8 cellular contexts compared by ENCODE assay signal in genomic region chr4:2756691-2757350, GRCh38. TPM values are rescaled to one million over a fixed set of nuclear protein-coding genes. Genes with fewer than 3 reads are reported as not detected.
DNase-seq lines count a peak whose midpoint lies in the region; ATAC-seq and TF ChIP-seq lines count a peak whose summit lies in the region.

No MANE protein-coding gene starts in this region.

- H4K20me1 ChIP-seq in Karpas-422 (ENCODE audit: insufficient read depth, low read depth, low read length): peaks cover 12% of the 10 kb centered on the region

- H3K9me2 ChIP-seq in Karpas-422 (replicated peaks; ENCODE audit: insufficient read depth, low read length): no peaks in the 10 kb centered on the region

- intact Hi-C loops in ovary (cut with DNase I): no loop called here

- in situ Hi-C loops in Caki2 (cut with HindIII; ENCODE audit: low pct_unique_long_range_greater_than_20kb, low sequenced_read_pairs): no loop called here

- H3K36me3 ChIP-seq in Karpas-422 (ENCODE audit: insufficient read depth, low read length) (0 out of 2 replicates have a peak, but pooled peaks cover 3% of the 10 kb centered on the region), ovary (no peaks in the 10 kb centered on the region)
- H3K36me3 ChIP-seq in effector memory CD4-positive, alpha-beta T cell (ENCODE audit: control insufficient read depth, insufficient read depth, low read length): peaks cover 6% of the 10 kb centered on the region

- TF ChIP-seq CTCF in ovary (IDR thresholded peaks at IDR 0.05): no peak

- H3K9ac ChIP-seq in Karpas-422 (ENCODE audit: low read length): peak overlapping the region; percentile 53

- H3K4me3 ChIP-seq in Karpas-422 (ENCODE audit: low read length) (peak overlapping the region; percentile 53; the same call in 1 of the 2 replicates), ovary (peak overlapping the region; percentile 29)
- peak overlapping the region; percentile 38 for H3K4me3 ChIP-seq in effector memory CD4-positive, alpha-beta T cell (ENCODE audit: insufficient read depth, low read depth, low read length, poor library complexity, severe bottlenecking)

- WGBS in ovary, 3 donors: 61 to 69% (median 67%) methylated on average over 25 of the region's 25 CpGs

- DNase-seq in Caki2 (ENCODE audit: low read depth) (peak; percentile 30), Karpas-422 (no peak), ovary (no peak), cortex of kidney (lab: John Stamatoyannopoulos, UW) (no peak), NCI-H1092 treated with DMSO at 0.1 percent for 48 hours (lab: John Stamatoyannopoulos, UW) (no peak), GF-D8 (lab: John Stamatoyannopoulos, UW) (no peak)
- no peak for DNase-seq in effector memory CD4-positive, alpha-beta T cell

- H3K79me2 ChIP-seq in Karpas-422 (ENCODE audit: low read length): peaks cover 40% of the 10 kb centered on the region

- H3K9me3 ChIP-seq in Karpas-422 (ENCODE audit: low read length) (no peaks in the 10 kb centered on the region), ovary (no peaks in the 10 kb centered on the region)
- no peaks in the 10 kb centered on the region for H3K9me3 ChIP-seq in effector memory CD4-positive, alpha-beta T cell (ENCODE audit: control insufficient read depth, low read length)

- H2AFZ ChIP-seq in Karpas-422 (ENCODE audit: low read length): no peak overlapping the region

- H3K27ac ChIP-seq in Karpas-422 (ENCODE audit: low read length): no peak overlapping the region
- H3K27ac ChIP-seq in effector memory CD4-positive, alpha-beta T cell (ENCODE audit: insufficient read depth, low read length, poor library complexity, severe bottlenecking): no peak overlapping the region
- H3K27ac ChIP-seq in ovary: peak overlapping the region in 1 of 2 donors; percentile 33

- ATAC-seq in HG02884 (IDR thresholded peaks at IDR 0.05; ENCODE audit: unreplicated experiment): no peak

- H3K4me2 ChIP-seq in Karpas-422 (ENCODE audit: low read depth, low read length, poor library complexity, severe bottlenecking): peak overlapping the region; percentile 60

- no peak for TF ChIP-seq POLR2A in ovary (IDR thresholded peaks at IDR 0.05)

- no peak for TF ChIP-seq EP300 in ovary (IDR thresholded peaks at IDR 0.05)

- H3K27me3 ChIP-seq in Karpas-422 (ENCODE audit: low read length): no peaks in the 10 kb centered on the region
- H3K27me3 ChIP-seq in effector memory CD4-positive, alpha-beta T cell (replicated peaks; ENCODE audit: control insufficient read depth, insufficient read depth, low read length, poor library complexity, severe bottlenecking): no peaks in the 10 kb centered on the region
- H3K27me3 ChIP-seq in ovary: no peaks in the 10 kb centered on the region

- H3K4me1 ChIP-seq in Karpas-422 (ENCODE audit: low read length) (peaks cover 11% of the 10 kb centered on the region), ovary (ENCODE audit: insufficient read depth) (peaks cover 10% of the 10 kb centered on the region)
- H3K4me1 ChIP-seq in effector memory CD4-positive, alpha-beta T cell (ENCODE audit: control insufficient read depth, insufficient read depth, low read length, poor library complexity, severe bottlenecking): peaks cover 14% of the 10 kb centered on the region

RNA-seq across cellular contexts. Expression of gene TNIP2, which starts 0.7 kb away (rescaled TPM):
- total RNA-seq in Caki2 (2014; rRNA removed; shearing (Covaris generic); ENCODE audit: low replicate concordance): 60.8 and 73.0 TPM in 2 replicates
- 30.6 and 92.0 TPM in 2 replicates for total RNA-seq in Karpas-422 (2014; rRNA removed; shearing (Covaris generic); ENCODE audit: low replicate concordance)
- 10 to 100 TPM; 27.2 to 43.2 (median 36.9) TPM for total RNA-seq in ovary
- polyA plus RNA-seq in ovary: 10 to 100 TPM in 1 of 2 donors, 1 to 10 TPM in 1; 6.4 to 28.4 TPM

RNA-seq across cellular contexts. Expression of gene SH3BP2, which starts 36.1 kb away (rescaled TPM):
- 17.9 and 22.6 TPM in 2 replicates for total RNA-seq in Caki2 (2014; rRNA removed; shearing (Covaris generic); ENCODE audit: low replicate concordance)
- 17.2 and 29.9 TPM in 2 replicates for total RNA-seq in Karpas-422 (2014; rRNA removed; shearing (Covaris generic); ENCODE audit: low replicate concordance)
- 10 to 100 TPM; 13.6 to 46.9 (median 29.3) TPM for total RNA-seq in ovary
- polyA plus RNA-seq in ovary: 10 to 100 TPM in 1 of 2 donors, 1 to 10 TPM in 1; 5.3 to 18.3 TPM
